In genomic region chr2:44110444-44110843, GRCh38 we compare ENCODE assay signal across 24 cellular contexts.
"Had no signal": no experiment of that assay in that cellular context is flagged by ENCODE, and none has a peak within 500 bp of the region (broad histone marks: within the 10 kb centered on the region; RNA-seq: fewer than 3 reads in every experiment).

No MANE protein-coding gene starts in this region.

- H3K36me3 ChIP-seq: brain microvascular endothelial cell, cardiac muscle cell had no signal

- FAIRE-seq: RCC 7860, TTC549 had no signal

- ATAC-seq: activated T-cell treated with anti-CD3 and anti-CD28 coated beads, Interleukin-2, amount 50 U/mL, for 4 hours; PC-3; T-helper 17 cell had no signal

- DNase-seq: activated CD4-positive, alpha-beta memory T cell treated with anti-CD3 and anti-CD28 coated beads for 36 hours; activated CD4-positive, alpha-beta T cell treated with anti-CD3 and anti-CD28 coated beads, Interleukin-2, amount 10 ng/mL, durations not matched to agents 7 days and 5 days; activated CD4-positive, CD25-positive, alpha-beta regulatory T cell; activated CD8-positive, alpha-beta memory T cell treated with anti-CD3 and anti-CD28 coated beads for 24 hours; activated effector memory CD4-positive, alpha-beta T cell treated with anti-CD3 and anti-CD28 coated beads, Interleukin-2, amount 50 U/mL, for 16 hours; activated naive CD4-positive, alpha-beta T cell treated with Interleukin-2 at 50 U/mL for 16 hours; activated T-cell treated with anti-CD3 and anti-CD28 coated beads, Interleukin-2, amount 50 U/mL, for 4 hours; brain microvascular endothelial cell; KG1; MV-4-11; NCI-H1092 treated with DMSO at 0.1 percent for 48 hours; NCI-H1417 treated with DMSO at 0.1 percent for 48 hours; NCI-H1694; NCI-H2029; NCI-H2107; NCI-H2171 treated with DMSO at 0.1 percent for 48 hours; NCI-H510A treated with DMSO at 0.1 percent for 48 hours; PC-3; SHP77 treated with DMSO at 0.1 percent for 48 hours; T-helper 17 cell; T1000 had no signal

- H3K27ac ChIP-seq: brain microvascular endothelial cell, cardiac muscle cell had no signal

- H3K27me3 ChIP-seq: brain microvascular endothelial cell, cardiac muscle cell had no signal

- H3K4me3 ChIP-seq: cardiac muscle cell had no signal
